In the genomic region with DNA sequence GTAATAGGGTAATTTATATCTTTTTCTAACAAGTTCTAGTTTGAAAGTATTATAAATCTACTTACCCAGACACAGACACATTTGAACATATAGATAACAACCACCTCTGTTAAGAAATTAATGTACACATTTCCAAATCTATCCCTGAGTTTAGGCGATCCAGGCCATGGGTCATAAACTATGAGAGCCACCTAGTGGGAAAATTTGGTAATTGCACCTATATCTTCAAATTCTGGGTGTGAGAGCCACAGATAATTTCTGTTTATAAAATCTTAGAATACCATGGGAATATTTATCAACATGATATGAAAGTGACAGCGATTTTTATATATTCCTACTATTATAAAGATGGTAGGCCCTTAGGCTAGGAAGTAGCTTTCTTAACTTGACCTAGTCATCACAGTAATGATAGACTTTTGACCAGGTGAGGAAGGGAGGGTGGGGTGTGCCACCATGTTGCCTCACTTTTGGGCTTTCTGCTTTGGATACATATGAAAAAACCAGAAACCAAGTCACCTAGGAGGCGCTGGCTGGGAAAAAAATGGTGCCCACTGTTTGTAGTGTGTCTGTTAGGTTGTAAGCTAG, we compare ENCODE assay signal across 1 cellular context.
TF ChIP-seq lines count a peak whose summit lies in the region.

No MANE protein-coding gene starts in this region.

TF ChIP-seq in H1, 55 proteins besides CTCF, POLR2A, EP300 and RAD21:
- no peak for TF ChIP-seq CBX5 (IDR thresholded peaks at IDR 0.05; ENCODE audit: low read depth, low read length)
- TF ChIP-seq GABPA (IDR thresholded peaks at IDR 0.05; ENCODE audit: borderline replicate concordance, insufficient read depth, low read length), result no peak
- no peak for TF ChIP-seq JUN (IDR thresholded peaks at IDR 0.05; ENCODE audit: low read depth, low read length)
